Comparison of ENCODE assay signal across 1 cellular context in the genomic region with DNA sequence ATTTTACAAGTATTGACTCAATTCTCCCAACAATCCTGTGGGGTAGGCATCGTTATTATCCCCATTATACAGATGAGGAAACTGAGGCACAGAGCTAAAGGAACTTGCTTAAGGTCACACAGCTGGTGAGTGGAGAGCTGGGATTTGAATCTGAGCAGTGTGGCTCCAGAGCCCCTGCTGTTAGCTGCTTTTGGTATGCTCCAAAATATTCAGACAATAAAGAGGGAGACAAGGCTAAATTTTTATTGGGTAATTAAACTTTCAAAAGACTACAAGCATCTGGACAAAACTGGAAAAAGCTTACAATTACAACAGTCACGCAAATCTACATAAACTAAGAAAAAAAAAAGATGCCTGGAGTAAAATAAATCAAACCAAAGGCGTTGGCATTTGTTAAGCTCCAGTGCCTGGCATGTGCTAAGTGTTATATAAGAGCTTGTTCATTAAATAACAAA.
TF ChIP-seq lines count a peak whose summit lies in the region.

No MANE protein-coding gene starts in this region.

TF ChIP-seq in HepG2, 621 proteins besides CTCF, POLR2A, EP300 and RAD21:
- no peak for TF ChIP-seq ZEB1 (IDR thresholded peaks at IDR 0.05; ENCODE audit: insufficient replicate concordance, low read depth)
- TF ChIP-seq, protein P1, sequence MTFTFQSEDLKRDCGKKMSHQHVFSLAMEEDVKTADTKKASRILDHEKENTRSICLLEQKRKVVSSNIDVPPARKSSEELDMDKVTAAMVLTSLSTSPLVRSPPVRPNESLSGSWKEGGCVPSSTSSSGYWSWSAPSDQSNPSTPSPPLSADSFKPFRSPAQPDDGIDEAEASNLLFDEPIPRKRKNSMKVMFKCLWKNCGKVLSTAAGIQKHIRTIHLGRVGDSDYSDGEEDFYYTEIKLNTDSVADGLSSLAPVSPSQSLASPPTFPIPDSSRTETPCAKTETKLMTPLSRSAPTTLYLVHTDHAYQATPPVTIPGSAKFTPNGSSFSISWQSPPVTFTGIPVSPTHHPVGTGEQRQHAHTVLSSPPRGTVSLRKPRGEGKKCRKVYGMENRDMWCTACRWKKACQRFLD (CRISPR knock-in tag; IDR thresholded peaks at IDR 0.05; ENCODE audit: borderline replicate concordance) = no peak
- peak; percentile 69 for TF ChIP-seq ZNF629 (CRISPR knock-in tag; conservative IDR thresholded peaks at IDR 0.05)
